1 cellular context compared by ENCODE assay signal in the genomic region with DNA sequence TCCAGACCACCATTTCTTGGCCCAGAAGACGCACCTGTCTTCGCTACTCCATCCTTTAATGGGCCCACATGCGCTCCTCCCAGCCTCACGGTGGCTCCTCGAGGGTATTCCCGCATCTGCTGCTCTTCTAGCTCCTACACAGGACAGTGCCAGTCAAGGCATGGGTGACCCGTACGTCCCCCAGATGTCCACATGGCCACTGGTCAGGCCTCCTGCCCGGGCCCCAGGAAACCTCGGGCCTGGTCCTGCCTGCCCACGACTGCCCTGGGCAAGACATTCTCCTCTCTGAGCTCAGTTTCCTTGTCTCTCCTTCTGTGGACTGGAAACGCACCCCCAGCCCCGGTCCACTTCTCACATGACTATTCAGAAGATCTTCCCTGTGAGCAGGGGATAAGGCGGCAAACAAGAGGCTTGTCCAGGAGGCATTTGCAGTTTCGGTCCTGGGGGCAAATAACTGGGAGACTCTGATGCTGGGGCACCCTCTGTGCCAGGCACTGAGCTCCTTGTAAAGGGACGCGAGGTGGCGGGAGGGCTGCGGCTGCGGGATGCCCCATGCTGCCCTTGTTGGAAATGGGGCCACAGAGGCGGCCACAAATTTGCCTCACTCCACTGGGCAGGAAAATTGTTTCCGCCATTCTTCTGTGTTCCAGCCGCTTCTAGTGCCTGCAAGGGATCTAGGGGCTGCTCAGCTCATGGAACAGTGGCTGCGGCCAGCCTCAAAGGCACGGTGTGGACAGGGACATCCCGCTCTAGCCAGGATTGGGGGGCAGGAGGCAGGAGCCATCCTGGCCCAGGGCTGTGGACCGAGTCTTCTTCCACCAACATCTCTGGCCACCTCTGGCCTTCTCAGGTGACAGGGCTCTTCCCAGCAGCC.
TF ChIP-seq lines count a peak whose summit lies in the region.

No MANE protein-coding gene starts in this region.

TF ChIP-seq in IMR-90, 13 proteins besides CTCF, POLR2A, EP300 and RAD21:
- TF ChIP-seq RFX5 (IDR thresholded peaks at IDR 0.05; ENCODE audit: low read depth, low read length): no peak
- TF ChIP-seq FOS (IDR thresholded peaks at IDR 0.05; ENCODE audit: low read depth, low read length): no peak
- TF ChIP-seq CEBPB (IDR thresholded peaks at IDR 0.05; ENCODE audit: low read depth, low read length): no peak
- no peak for TF ChIP-seq MAFK (IDR thresholded peaks at IDR 0.05; ENCODE audit: low read depth, low read length)
- TF ChIP-seq, protein P1, sequence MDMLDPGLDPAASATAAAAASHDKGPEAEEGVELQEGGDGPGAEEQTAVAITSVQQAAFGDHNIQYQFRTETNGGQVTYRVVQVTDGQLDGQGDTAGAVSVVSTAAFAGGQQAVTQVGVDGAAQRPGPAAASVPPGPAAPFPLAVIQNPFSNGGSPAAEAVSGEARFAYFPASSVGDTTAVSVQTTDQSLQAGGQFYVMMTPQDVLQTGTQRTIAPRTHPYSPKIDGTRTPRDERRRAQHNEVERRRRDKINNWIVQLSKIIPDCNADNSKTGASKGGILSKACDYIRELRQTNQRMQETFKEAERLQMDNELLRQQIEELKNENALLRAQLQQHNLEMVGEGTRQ (IDR thresholded peaks at IDR 0.05; ENCODE audit: low read depth, low read length): no peak
- TF ChIP-seq CHD1 (IDR thresholded peaks at IDR 0.05; ENCODE audit: low read depth, low read length): no peak
- TF ChIP-seq NFE2L2 (IDR thresholded peaks at IDR 0.05; ENCODE audit: low read depth, low read length): no peak
- TF ChIP-seq RCOR1 (IDR thresholded peaks at IDR 0.05; ENCODE audit: insufficient replicate concordance, low read length): no peak
- TF ChIP-seq SMC3 (IDR thresholded peaks at IDR 0.05; ENCODE audit: low read depth, low read length): no peak
